Comparison of ENCODE assay signal across 13 cellular contexts in the genomic region with DNA sequence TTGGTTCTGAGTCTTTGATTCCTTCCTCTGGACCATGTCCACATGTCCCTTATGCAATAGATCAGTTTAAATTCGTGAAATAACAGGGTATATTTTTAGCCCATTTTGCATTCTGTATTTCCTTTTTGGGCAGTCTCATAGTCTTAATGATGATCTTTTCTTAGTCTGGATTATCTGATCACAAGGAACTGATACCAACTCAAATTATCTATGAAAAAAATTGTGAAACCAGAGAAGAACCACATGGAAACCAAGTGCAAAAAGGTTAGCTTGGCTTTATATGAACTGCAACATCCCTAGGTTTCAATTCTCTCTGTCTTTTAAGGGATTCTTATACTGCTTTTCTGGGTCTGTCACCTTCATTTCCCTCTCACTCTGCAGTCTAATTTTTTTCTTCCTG.
DNase-seq lines count a peak whose midpoint lies in the region; ATAC-seq and TF ChIP-seq lines count a peak whose summit lies in the region.
"Had no signal": no experiment of that assay in that cellular context is flagged by ENCODE, and none has a peak within 500 bp of the region (broad histone marks: within the 10 kb centered on the region; RNA-seq: fewer than 3 reads in every experiment).

No MANE protein-coding gene starts in this region.

- no peaks in the 10 kb centered on the region for H3K4me1 ChIP-seq in left lung
- no peaks in the 10 kb centered on the region for H3K4me1 ChIP-seq in gastrocnemius medialis
- H3K4me1 ChIP-seq: A549, spleen, upper lobe of right lung had no signal

- H3K27me3 ChIP-seq in GM06990 (replicated peaks; ENCODE audit: control insufficient read depth, insufficient read depth, low read length) (no peaks in the 10 kb centered on the region), left lung (no peaks in the 10 kb centered on the region), gastrocnemius medialis (no peaks in the 10 kb centered on the region)
- H3K27me3 ChIP-seq: hepatocyte, spleen, upper lobe of right lung had no signal

- no peak for TF ChIP-seq POLR2A in gastrocnemius medialis (IDR thresholded peaks at IDR 0.05)

- TF ChIP-seq CTCF in GM06990 (IDR thresholded peaks at IDR 0.05; ENCODE audit: insufficient read depth, low read length, poor library complexity, severe bottlenecking) (no peak), left lung (IDR thresholded peaks at IDR 0.05) (no peak), gastrocnemius medialis (IDR thresholded peaks at IDR 0.05 in 4 of 5, conservative IDR thresholded peaks at IDR 0.05 in 1 of 5) (no peak)

- H3K36me3 ChIP-seq in GM06990 (ENCODE audit: control insufficient read depth, insufficient read depth, low read length) (no peaks in the 10 kb centered on the region), left lung (no peaks in the 10 kb centered on the region), gastrocnemius medialis (no peaks in the 10 kb centered on the region)
- H3K36me3 ChIP-seq: spleen, upper lobe of right lung had no signal

- in situ Hi-C loops in gastrocnemius medialis (cut with MboI; ENCODE audit: low sequenced_read_pairs in 4 of 4): no loop called here

- H3K9me3 ChIP-seq in left lung: peaks cover 0 to 4% of the 10 kb centered on the region in 2 donors
- H3K9me3 ChIP-seq in gastrocnemius medialis: no peaks in the 10 kb centered on the region
- H3K9me3 ChIP-seq: A549, upper lobe of right lung had no signal

- H3K4me3 ChIP-seq in GM06990 (replicated peaks; ENCODE audit: low read depth, low read length) (peak overlapping the region; percentile 46), left lung (no peak overlapping the region), gastrocnemius medialis (no peak overlapping the region)
- H3K4me3 ChIP-seq: A549, hepatocyte, spleen, upper lobe of right lung had no signal

- no peak overlapping the region for H3K27ac ChIP-seq in left lung
- H3K27ac ChIP-seq in gastrocnemius medialis: no peak overlapping the region
- H3K27ac ChIP-seq: A549, hepatocyte, spleen, upper lobe of right lung had no signal

- DNase-seq in GM06990 (ENCODE audit: extremely low read depth, insufficient read length) (no peak), GOT3 (lab: John Stamatoyannopoulos, UW) (no peak), left lung (no peak), gastrocnemius medialis (no peak)
- no peak for DNase-seq in activated CD4-positive, alpha-beta T cell treated with anti-CD3 and anti-CD28 coated beads, Interleukin-2, amount 50 U/mL, for 48 hours
- DNase-seq: activated CD4-positive, alpha-beta T cell treated with anti-CD3 and anti-CD28 coated beads for 48 hours; spleen; upper lobe of right lung had no signal

- intact Hi-C loops in left lung (cut with DNase I): no loop called here
- intact Hi-C loops in gastrocnemius medialis (cut with DNase I; ENCODE audit: low total_unique reads): no loop called here

- ATAC-seq in GM19397 (IDR thresholded peaks at IDR 0.05; ENCODE audit: unreplicated experiment) (peak; percentile 58), HG02763 (IDR thresholded peaks at IDR 0.05; ENCODE audit: unreplicated experiment) (peak; percentile 61), HG03378 (IDR thresholded peaks at IDR 0.05; ENCODE audit: unreplicated experiment) (peak; percentile 61), left lung (no peak), gastrocnemius medialis (no peak)
- ATAC-seq: A549, upper lobe of right lung had no signal

Comparison
In these comparisons a context has a peak if more than half of its experiments do, and no peak if none do; other contexts are left out.
1. ATAC-seq: peak in GM19397 (single experiment), HG02763 (single experiment) and HG03378 (single experiment); none in left lung (single experiment) and gastrocnemius medialis (0 of 2).